Comparison of ENCODE assay signal across 12 cellular contexts in the genomic region with DNA sequence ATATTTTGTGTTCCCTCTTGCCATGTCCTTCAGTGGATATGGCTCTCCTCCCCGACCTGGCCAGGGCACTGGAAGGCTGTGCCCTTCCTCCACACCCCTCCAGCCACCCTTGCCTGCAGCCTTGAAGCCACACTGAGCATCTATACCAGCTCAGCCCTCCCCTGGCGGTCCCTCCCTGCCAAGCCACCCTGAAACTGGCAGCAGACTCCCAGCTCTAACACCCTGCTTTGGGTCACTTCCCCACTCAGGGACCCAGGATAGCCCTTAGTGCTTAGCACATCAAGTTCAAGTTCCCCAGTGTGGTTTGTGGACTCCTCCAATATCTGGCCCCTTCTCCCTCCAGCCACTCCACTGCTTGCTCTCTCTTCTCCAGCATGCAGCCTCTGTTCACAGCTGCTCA.
DNase-seq lines count a peak whose midpoint lies in the region; ATAC-seq and TF ChIP-seq lines count a peak whose summit lies in the region.
"Had no signal": no experiment of that assay in that cellular context is flagged by ENCODE, and none has a peak within 500 bp of the region (broad histone marks: within the 10 kb centered on the region; RNA-seq: fewer than 3 reads in every experiment).

No MANE protein-coding gene starts in this region.

- H3K36me3 ChIP-seq in BLaER1 treated with 17β-estradiol and CSF1 and Interleukin-3, amounts not matched to agents 10 nM and 100 nM: peaks cover 0 to 19% (median 0%) of the 10 kb centered on the region in 11 experiments; a peak in 5 of 22 replicates
- peaks cover 0 to 7% (median 2%) of the 10 kb centered on the region in 4 donors for H3K36me3 ChIP-seq in right lobe of liver
- H3K36me3 ChIP-seq in gastrocnemius medialis: no peaks in the 10 kb centered on the region

- peaks cover 66 to 83% (median 77%) of the 10 kb centered on the region in 10 experiments for H3K4me1 ChIP-seq in BLaER1 treated with 17β-estradiol and CSF1 and Interleukin-3, amounts not matched to agents 10 nM and 100 nM
- H3K4me1 ChIP-seq in right lobe of liver (peaks cover 3 to 92% (median 58%) of the 10 kb centered on the region in 4 donors), gastrocnemius medialis (peaks cover 97 to 98% of the 10 kb centered on the region in 2 donors)
- H3K4me1 ChIP-seq: Caco-2 had no signal

- no peaks in the 10 kb centered on the region for H3K27me3 Mint-ChIP-seq in activated CD8-positive, alpha-beta T cell treated with anti-CD3 and anti-CD28 coated beads for 36 hours

- POLR2A ChIA-PET in activated CD8-positive, alpha-beta T cell treated with anti-CD3 and anti-CD28 coated beads for 36 hours (lab: Charles Lee): no interaction called here

- H3K9ac ChIP-seq in BLaER1 treated with 17β-estradiol and CSF1 and Interleukin-3, amounts not matched to agents 10 nM and 100 nM: peak overlapping the region in 1 of 11 experiments; percentile 5; a peak in 2 of 22 replicates

- CTCF ChIA-PET in activated CD8-positive, alpha-beta T cell treated with anti-CD3 and anti-CD28 coated beads for 36 hours (lab: Charles Lee): no interaction called here

- H3K27ac ChIP-seq in BLaER1 treated with 17β-estradiol and CSF1 and Interleukin-3, amounts not matched to agents 10 nM and 100 nM: 0 out of 22 replicates have a peak overlapping the region, but pooled peaks of 1 of the 11 experiments have one; percentile 23
- H3K27ac ChIP-seq in coronary artery: peak overlapping the region; percentile 93 to 99
- peak overlapping the region; percentile 64 to 79 (median 67) for H3K27ac ChIP-seq in right lobe of liver
- H3K27ac ChIP-seq in gastrocnemius medialis: peak overlapping the region; percentile 87 to 94 (median 92)

- in situ Hi-C loops in gastrocnemius medialis (cut with MboI; ENCODE audit: low sequenced_read_pairs in 4 of 4): no loop called here

- no peak for DNase-seq in coronary artery (ENCODE audit: low spot score)
- DNase-seq in right lobe of liver: peak in 1 of 3 donors; percentile 24
- no peak for DNase-seq in gastrocnemius medialis
- DNase-seq in GM10266 (ENCODE audit: extremely low spot score): no peak
- no peak for DNase-seq in lower leg skin (ENCODE audit: low spot score in 2 of 2)
- no peak for DNase-seq in activated CD8-positive, alpha-beta T cell treated with anti-CD3 and anti-CD28 coated beads for 36 hours
- no peak for DNase-seq in NCI-H1417 (lab: John Stamatoyannopoulos, UW)
- DNase-seq: activated naive CD4-positive, alpha-beta T cell treated with anti-CD3 and anti-CD28 coated beads, Interleukin-2, amount 10 ng/mL, durations not matched to agents 7 days and 5 days; Caco-2; NCI-H2081 had no signal

- no peak for TF ChIP-seq POLR2A in right lobe of liver (IDR thresholded peaks at IDR 0.05)
- TF ChIP-seq POLR2A in gastrocnemius medialis (IDR thresholded peaks at IDR 0.05): no peak
- TF ChIP-seq POLR2A in lower leg skin (IDR thresholded peaks at IDR 0.05): no peak

- H3K36me3 Mint-ChIP-seq in activated CD8-positive, alpha-beta T cell treated with anti-CD3 and anti-CD28 coated beads for 36 hours (ENCODE audit: low read depth): no peaks in the 10 kb centered on the region
- H3K36me3 Mint-ChIP-seq: activated naive CD4-positive, alpha-beta T cell treated with anti-CD3 and anti-CD28 coated beads, Interleukin-2, amount 10 ng/mL, durations not matched to agents 7 days and 5 days had no signal

- H3K9me3 ChIP-seq in BLaER1 treated with 17β-estradiol and CSF1 and Interleukin-3, amounts not matched to agents 10 nM and 100 nM (replicated peaks in 1 of 11): no peaks in the 10 kb centered on the region
- H3K9me3 ChIP-seq in right lobe of liver (no peaks in the 10 kb centered on the region), gastrocnemius medialis (no peaks in the 10 kb centered on the region)
- H3K9me3 ChIP-seq: Caco-2 had no signal

- peaks cover 0 to 7% (median 0%) of the 10 kb centered on the region in 11 experiments; a peak in 5 of 22 replicates for H3K27me3 ChIP-seq in BLaER1 treated with 17β-estradiol and CSF1 and Interleukin-3, amounts not matched to agents 10 nM and 100 nM
- H3K27me3 ChIP-seq in right lobe of liver (no peaks in the 10 kb centered on the region), gastrocnemius medialis (no peaks in the 10 kb centered on the region)

- no peaks in the 10 kb centered on the region for H3K9me3 Mint-ChIP-seq in activated CD8-positive, alpha-beta T cell treated with anti-CD3 and anti-CD28 coated beads for 36 hours
- H3K9me3 Mint-ChIP-seq: activated naive CD4-positive, alpha-beta T cell treated with anti-CD3 and anti-CD28 coated beads, Interleukin-2, amount 10 ng/mL, durations not matched to agents 7 days and 5 days; GM23338 had no signal

- no peak overlapping the region for H3K4me3 ChIP-seq in BLaER1 treated with 17β-estradiol and CSF1 and Interleukin-3, amounts not matched to agents 10 nM and 100 nM
- H3K4me3 ChIP-seq in coronary artery (peak overlapping the region; percentile 44), right lobe of liver (no peak overlapping the region), gastrocnemius medialis (peak overlapping the region in 1 of 4 donors; percentile 19), lower leg skin (ENCODE audit: low read depth, poor library complexity, severe bottlenecking) (no peak overlapping the region)

- H3K4me2 ChIP-seq in BLaER1 treated with 17β-estradiol and CSF1 and Interleukin-3, amounts not matched to agents 10 nM and 100 nM: peak overlapping the region; percentile 62 to 98 (median 87)

- intact Hi-C loops in right lobe of liver (cut with DNase I) (no loop called here), gastrocnemius medialis (cut with DNase I; ENCODE audit: low total_unique reads) (no loop called here), lower leg skin (cut with DNase I; ENCODE audit: low total_unique reads) (no loop called here)
- intact Hi-C loops in activated CD8-positive, alpha-beta T cell treated with anti-CD3 and anti-CD28 coated beads for 36 hours (cut with micrococcal nuclease): no loop called here

- peaks cover 9 to 79% (median 33%) of the 10 kb centered on the region in 11 experiments; a peak in 19 of 22 replicates for H4K20me1 ChIP-seq in BLaER1 treated with 17β-estradiol and CSF1 and Interleukin-3, amounts not matched to agents 10 nM and 100 nM

- H3K4me1 Mint-ChIP-seq in activated CD8-positive, alpha-beta T cell treated with anti-CD3 and anti-CD28 coated beads for 36 hours (ENCODE audit: low read depth): no peaks in the 10 kb centered on the region
- H3K4me1 Mint-ChIP-seq: activated naive CD4-positive, alpha-beta T cell treated with anti-CD3 and anti-CD28 coated beads, Interleukin-2, amount 10 ng/mL, durations not matched to agents 7 days and 5 days had no signal

- WGBS in right lobe of liver (ENCODE audit: insufficient coverage, low coverage, low lambda C conversion rate, missing lambda C conversion rate): no CpG with 5 or more reads among the region's 2 CpGs
- 77 to 82% methylated on average over 2 of the region's 2 CpGs for WGBS in lower leg skin, 2 donors

- peak in 2 of 4 donors; percentile 0 to 4 for ATAC-seq in right lobe of liver
- ATAC-seq in gastrocnemius medialis: no peak
- no peak for ATAC-seq in activated CD8-positive, alpha-beta T cell treated with anti-CD3 and anti-CD28 coated beads for 36 hours

- TF ChIP-seq CTCF in coronary artery (IDR thresholded peaks at IDR 0.05) (no peak), right lobe of liver (IDR thresholded peaks at IDR 0.05) (peak in 1 of 4 donors; percentile 8), gastrocnemius medialis (IDR thresholded peaks at IDR 0.05 in 4 of 5, conservative IDR thresholded peaks at IDR 0.05 in 1 of 5) (no peak), GM10266 (IDR thresholded peaks at IDR 0.05; ENCODE audit: control insufficient read depth, insufficient read depth, low read depth, missing control alignments) (no peak), lower leg skin (IDR thresholded peaks at IDR 0.05) (no peak)
- no peak for TF ChIP-seq CTCF in activated CD8-positive, alpha-beta T cell treated with anti-CD3 and anti-CD28 coated beads for 36 hours (IDR thresholded peaks at IDR 0.05)

- no peak overlapping the region for H3K27ac Mint-ChIP-seq in activated CD8-positive, alpha-beta T cell treated with anti-CD3 and anti-CD28 coated beads for 36 hours
- H3K27ac Mint-ChIP-seq: activated naive CD4-positive, alpha-beta T cell treated with anti-CD3 and anti-CD28 coated beads, Interleukin-2, amount 10 ng/mL, durations not matched to agents 7 days and 5 days; GM23338 had no signal

- H3K4me3 Mint-ChIP-seq in activated CD8-positive, alpha-beta T cell treated with anti-CD3 and anti-CD28 coated beads for 36 hours: no peak overlapping the region
- H3K4me3 Mint-ChIP-seq: activated naive CD4-positive, alpha-beta T cell treated with anti-CD3 and anti-CD28 coated beads, Interleukin-2, amount 10 ng/mL, durations not matched to agents 7 days and 5 days had no signal
